Comparison of ENCODE assay signal across 20 cellular contexts in the genomic region with DNA sequence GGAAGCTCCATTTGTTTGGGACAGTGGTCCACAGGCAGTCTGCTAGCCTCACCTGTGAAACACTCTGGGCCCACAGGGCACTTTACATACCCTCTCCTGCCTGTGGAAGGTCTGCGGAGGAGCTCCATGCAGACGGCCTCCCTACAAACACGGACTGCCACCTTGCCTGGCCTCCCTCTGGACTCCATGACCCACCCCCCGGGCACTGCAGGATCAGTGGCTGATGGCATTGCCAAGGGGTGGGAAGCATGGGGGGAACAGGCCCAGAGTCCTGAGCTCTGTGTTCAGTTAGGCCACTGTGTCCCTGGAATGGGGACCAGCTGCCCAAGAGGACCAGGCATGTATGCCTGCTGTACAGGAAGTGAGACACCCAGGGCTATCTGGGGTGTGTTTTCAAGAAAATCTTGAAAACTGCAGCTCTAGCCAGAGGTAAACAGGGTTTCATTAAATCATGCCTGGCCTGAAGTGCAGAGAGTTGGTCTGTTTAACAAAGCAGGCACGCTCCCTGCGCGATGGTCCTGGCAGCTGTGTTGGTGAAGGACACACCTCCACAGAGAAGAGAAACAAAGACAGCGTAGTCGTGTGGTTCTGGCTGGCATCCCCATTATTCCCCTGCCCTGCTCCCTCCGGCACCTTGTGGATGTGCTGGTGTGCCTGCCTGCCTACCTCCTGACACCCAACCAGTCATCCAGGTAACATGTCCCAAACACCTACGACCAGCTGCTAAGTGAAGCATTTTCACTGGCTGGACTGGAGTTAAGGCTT.
"Had no signal": no experiment of that assay in that cellular context is flagged by ENCODE, and none has a peak within 500 bp of the region (broad histone marks: within the 10 kb centered on the region; RNA-seq: fewer than 3 reads in every experiment).

No MANE protein-coding gene starts in this region.

- DNase-seq: activated CD4-positive, alpha-beta T cell treated with anti-CD3 and anti-CD28 coated beads, Interleukin-2, amount 10 ng/mL, durations not matched to agents 7 days and 5 days; activated CD8-positive, alpha-beta T cell treated with anti-CD3 and anti-CD28 coated beads, Interleukin-2, amount 10 ng/mL, durations not matched to agents 7 days and 5 days; activated gamma-delta T cell treated with Interleukin-2 at 50 U/mL for 16 hours; dermis blood vessel endothelial cell; effector memory CD8-positive, alpha-beta T cell; immature natural killer cell; mesendoderm; naive thymus-derived CD4-positive, alpha-beta T cell; stimulated activated CD4-positive, alpha-beta T cell treated with anti-CD3 and anti-CD28 coated beads, Interleukin-4, amount 100 ng/mL, for 1 hour; stimulated activated naive CD8-positive, alpha-beta T cell treated with anti-CD3 and anti-CD28 coated beads, Interleukin-15, amount 100 ng/mL, for 72 hours; T1000; upper lobe of left lung had no signal

- ATAC-seq: activated CD8-positive, alpha-beta T cell treated with anti-CD3 and anti-CD28 coated beads, Interleukin-2, amount 10 ng/mL, durations not matched to agents 7 days and 5 days; effector memory CD8-positive, alpha-beta T cell; naive thymus-derived CD4-positive, alpha-beta T cell; sciatic nerve; stimulated activated naive CD8-positive, alpha-beta T cell treated with anti-CD3 and anti-CD28 coated beads, Interleukin-15, amount 100 ng/mL, for 72 hours had no signal

- H3K9me3 Mint-ChIP-seq: activated CD4-positive, alpha-beta T cell treated with anti-CD3 and anti-CD28 coated beads, Interleukin-2, amount 10 ng/mL, durations not matched to agents 7 days and 5 days; activated T-helper 1 cell treated with anti-CD3 and anti-CD28 coated beads, Interleukin-12 subunit alpha, Interleukin-12 subunit beta, Interleukin-2, Interleukin-4 antibody, amounts not matched to agents 30 ng/mL and 10 ng/mL and 1 ng/mL, durations not matched to agents 14 hours and 24 hours and 36 hours; effector memory CD8-positive, alpha-beta T cell; immature natural killer cell; naive thymus-derived CD4-positive, alpha-beta T cell; stimulated activated naive CD8-positive, alpha-beta T cell treated with anti-CD3 and anti-CD28 coated beads, Interleukin-15, amount 100 ng/mL, for 72 hours had no signal

- H3K27ac Mint-ChIP-seq: activated CD4-positive, alpha-beta T cell treated with anti-CD3 and anti-CD28 coated beads, Interleukin-2, amount 10 ng/mL, durations not matched to agents 7 days and 5 days; activated CD8-positive, alpha-beta T cell treated with anti-CD3 and anti-CD28 coated beads, Interleukin-2, amount 10 ng/mL, durations not matched to agents 7 days and 5 days; activated naive CD8-positive, alpha-beta T cell; activated T-helper 1 cell treated with anti-CD3 and anti-CD28 coated beads, Interleukin-12 subunit alpha, Interleukin-12 subunit beta, Interleukin-2, Interleukin-4 antibody, amounts not matched to agents 30 ng/mL and 10 ng/mL and 1 ng/mL, durations not matched to agents 14 hours and 24 hours and 36 hours; effector memory CD8-positive, alpha-beta T cell; immature natural killer cell; naive thymus-derived CD4-positive, alpha-beta T cell had no signal

- H3K36me3 ChIP-seq: cardiac muscle cell, neutrophil, suprapubic skin, upper lobe of left lung had no signal

- H3K36me3 Mint-ChIP-seq: activated naive CD8-positive, alpha-beta T cell; immature natural killer cell; naive thymus-derived CD4-positive, alpha-beta T cell had no signal

- H3K4me1 ChIP-seq: parathyroid adenoma, suprapubic skin, upper lobe of left lung had no signal

- H2AFZ ChIP-seq: parathyroid adenoma had no signal

- H3K79me2 ChIP-seq: parathyroid adenoma had no signal

- H3K27me3 ChIP-seq: cardiac muscle cell, neutrophil, suprapubic skin, upper lobe of left lung had no signal

- H3K4me3 Mint-ChIP-seq: activated CD4-positive, alpha-beta T cell treated with anti-CD3 and anti-CD28 coated beads, Interleukin-2, amount 10 ng/mL, durations not matched to agents 7 days and 5 days; activated CD8-positive, alpha-beta T cell treated with anti-CD3 and anti-CD28 coated beads, Interleukin-2, amount 10 ng/mL, durations not matched to agents 7 days and 5 days; activated naive CD8-positive, alpha-beta T cell; activated T-helper 1 cell treated with anti-CD3 and anti-CD28 coated beads, Interleukin-12 subunit alpha, Interleukin-12 subunit beta, Interleukin-2, Interleukin-4 antibody, amounts not matched to agents 30 ng/mL and 10 ng/mL and 1 ng/mL, durations not matched to agents 14 hours and 24 hours and 36 hours; effector memory CD8-positive, alpha-beta T cell; immature natural killer cell; naive thymus-derived CD4-positive, alpha-beta T cell; stimulated activated naive CD8-positive, alpha-beta T cell treated with anti-CD3 and anti-CD28 coated beads, Interleukin-15, amount 100 ng/mL, for 72 hours had no signal

- H3K4me2 ChIP-seq: smooth muscle cell had no signal

- H3K9me3 ChIP-seq: neutrophil, suprapubic skin, upper lobe of left lung had no signal

- H3K27ac ChIP-seq: cardiac muscle cell, neutrophil, parathyroid adenoma, suprapubic skin, upper lobe of left lung had no signal

- H3K9ac ChIP-seq: parathyroid adenoma had no signal

- H3K4me1 Mint-ChIP-seq: activated CD4-positive, alpha-beta T cell treated with anti-CD3 and anti-CD28 coated beads, Interleukin-2, amount 10 ng/mL, durations not matched to agents 7 days and 5 days; immature natural killer cell had no signal

- H3K4me3 ChIP-seq: cardiac muscle cell, smooth muscle cell, suprapubic skin, upper lobe of left lung had no signal
